ENCODE assay signal across 8 cellular contexts in genomic region chr14:100213587-100213955, GRCh38. TPM values are rescaled to one million over a fixed set of nuclear protein-coding genes. Genes with fewer than 3 reads are reported as not detected.
DNase-seq lines count a peak whose midpoint lies in the region; ATAC-seq and TF ChIP-seq lines count a peak whose summit lies in the region.

No MANE protein-coding gene starts in this region.

- no peak for ATAC-seq in heart right ventricle
- no peak for ATAC-seq in left cardiac atrium
- ATAC-seq in body of pancreas: no peak
- ATAC-seq in upper lobe of right lung: no peak

- peaks cover 26% of the 10 kb centered on the region for H3K79me1 ChIP-seq in mesenchymal stem cell (replicated peaks; ENCODE audit: low read length, poor library complexity, severe bottlenecking)

- H2BK15ac ChIP-seq in mesenchymal stem cell (ENCODE audit: low read depth, poor library complexity, severe bottlenecking): peak overlapping the region; percentile 83

- H3K27ac ChIP-seq in heart right ventricle: peak overlapping the region in 9 of 10 donors; percentile 84 to 98 (median 94)
- H3K27ac ChIP-seq in body of pancreas: peak overlapping the region in 3 of 4 donors; percentile 88 to 97 (median 96)
- no peak overlapping the region for H3K27ac ChIP-seq in mesenchymal stem cell (ENCODE audit: low read length, poor library complexity, severe bottlenecking)
- peak overlapping the region; percentile 99 for H3K27ac ChIP-seq in upper lobe of right lung

- H2AK5ac ChIP-seq in mesenchymal stem cell (ENCODE audit: low read length, severe bottlenecking): peak overlapping the region; percentile 55

- no peak overlapping the region for H3K23ac ChIP-seq in mesenchymal stem cell (ENCODE audit: low read length in 2 of 2)

- H3K9ac ChIP-seq in mesenchymal stem cell (ENCODE audit: low read length): peak overlapping the region; percentile 92

- H3K4me2 ChIP-seq in mesenchymal stem cell (ENCODE audit: low read length, poor library complexity, severe bottlenecking): peak overlapping the region; percentile 90

- 68 to 72% methylated on average over 15 of the region's 15 CpGs for WGBS in heart right ventricle, 2 donors
- 51 to 59% methylated on average over 15 of the region's 15 CpGs for WGBS in body of pancreas, 2 donors
- 88% methylated on average over 11 of the region's 15 CpGs for WGBS in mesenchymal stem cell

- DNase-seq in heart right ventricle (no peak), left cardiac atrium (no peak), body of pancreas (no peak), mesenchymal stem cell (no peak), upper lobe of right lung (no peak), activated gamma-delta T cell (lab: John Stamatoyannopoulos, UW) (no peak), cerebellar cortex (ENCODE audit: low spot score) (no peak), SW 1271 (lab: John Stamatoyannopoulos, UW) (no peak)

- no peak for TF ChIP-seq POLR2A in body of pancreas (IDR thresholded peaks at IDR 0.05)

- H2AFZ ChIP-seq in mesenchymal stem cell (ENCODE audit: low read depth, low read length): peak overlapping the region; percentile 98

- H3K4me1 ChIP-seq in heart right ventricle (peaks cover 0 to 19% (median 9%) of the 10 kb centered on the region in 9 donors), body of pancreas (peaks cover 16% of the 10 kb centered on the region), mesenchymal stem cell (ENCODE audit: control insufficient read depth, insufficient read depth, low read depth, low read length) (peaks cover 16% of the 10 kb centered on the region), upper lobe of right lung (peaks cover 8% of the 10 kb centered on the region)

- H3K36me3 ChIP-seq in heart right ventricle (no peaks in the 10 kb centered on the region), body of pancreas (replicated peaks in 1 of 2; ENCODE audit: insufficient read depth in 1 of 2, low read depth in 2 of 2) (no peaks in the 10 kb centered on the region), mesenchymal stem cell (ENCODE audit: control insufficient read depth in 1 of 2, insufficient read depth in 2 of 2, low read depth in 1 of 2, low read length in 2 of 2) (no peaks in the 10 kb centered on the region), upper lobe of right lung (no peaks in the 10 kb centered on the region)

- peak overlapping the region; percentile 83 for H2BK120ac ChIP-seq in mesenchymal stem cell (ENCODE audit: low read depth, low read length)

- no peak for TF ChIP-seq CTCF in heart right ventricle (IDR thresholded peaks at IDR 0.05)
- no peak for TF ChIP-seq CTCF in body of pancreas (IDR thresholded peaks at IDR 0.05)
- TF ChIP-seq CTCF in upper lobe of right lung (IDR thresholded peaks at IDR 0.05): no peak

- H3K18ac ChIP-seq in mesenchymal stem cell (ENCODE audit: low read depth in 1 of 2, low read length in 2 of 2): peak overlapping the region; percentile 86 to 95

- H3K9me3 ChIP-seq in heart right ventricle (no peaks in the 10 kb centered on the region), body of pancreas (no peaks in the 10 kb centered on the region), mesenchymal stem cell (ENCODE audit: control insufficient read depth, low read length) (no peaks in the 10 kb centered on the region), upper lobe of right lung (no peaks in the 10 kb centered on the region)

- H2BK12ac ChIP-seq in mesenchymal stem cell (ENCODE audit: low read length in 2 of 2): no peak overlapping the region

- peak overlapping the region; percentile 92 for H4K91ac ChIP-seq in mesenchymal stem cell (ENCODE audit: low read length)

- peak overlapping the region; percentile 99 for H4K8ac ChIP-seq in mesenchymal stem cell (ENCODE audit: low read length)

- no peak overlapping the region for H2BK5ac ChIP-seq in mesenchymal stem cell (ENCODE audit: low read depth, low read length, poor library complexity, severe bottlenecking)

- intact Hi-C loops in heart right ventricle (cut with DNase I): loop anchor here in 1 of 10 donors (5.0 kb wide), 1 partner anchor 221 kb away; no protein-coding TSS in a partner anchor
- intact Hi-C loops in left cardiac atrium (cut with DNase I): no loop called here
- intact Hi-C loops in body of pancreas (cut with DNase I): no loop called here
- intact Hi-C loops in upper lobe of right lung (cut with DNase I): no loop called here

- H3K4ac ChIP-seq in mesenchymal stem cell (ENCODE audit: low read depth in 1 of 2, low read length in 2 of 2): peak overlapping the region; percentile 54 to 94

- peak overlapping the region; percentile 52 to 91 (median 74) for H3K4me3 ChIP-seq in heart right ventricle
- peak overlapping the region; percentile 40 to 88 for H3K4me3 ChIP-seq in body of pancreas
- peak overlapping the region; percentile 80 to 83 for H3K4me3 ChIP-seq in mesenchymal stem cell (ENCODE audit: insufficient read depth in 1 of 2, low read depth in 1 of 2, low read length in 2 of 2)
- H3K4me3 ChIP-seq in upper lobe of right lung: peak overlapping the region; percentile 96

- H3K27me3 ChIP-seq in heart right ventricle (no peaks in the 10 kb centered on the region), body of pancreas (no peaks in the 10 kb centered on the region), mesenchymal stem cell (ENCODE audit: control insufficient read depth in 1 of 2, insufficient read depth in 1 of 2, low read length in 2 of 2) (no peaks in the 10 kb centered on the region), upper lobe of right lung (no peaks in the 10 kb centered on the region)

- H3K14ac ChIP-seq in mesenchymal stem cell (ENCODE audit: low read length in 2 of 2): peak overlapping the region in 1 of 2 experiments; percentile 97

RNA-seq across cellular contexts. Expression of gene YY1, which starts 25.4 kb away (rescaled TPM):
- total RNA-seq in heart right ventricle: 10 to 100 TPM; 37.4 to 58.3 (median 48.6) TPM
- 10 to 100 TPM; 17.6 to 18.4 TPM for polyA plus RNA-seq in heart right ventricle
- total RNA-seq in left cardiac atrium: 10 to 100 TPM; 41.0 to 45.7 TPM
- 10 to 100 TPM; 27.0 to 30.3 TPM for total RNA-seq in body of pancreas
- 111 TPM for polyA plus RNA-seq in mesenchymal stem cell (2013, experiment 1 of 2)
- polyA plus RNA-seq in mesenchymal stem cell (2013, experiment 2 of 2): 112 TPM
- total RNA-seq in upper lobe of right lung: 69.4 TPM

RNA-seq across cellular contexts. Expression of gene DEGS2, which starts 54.1 kb away (rescaled TPM):
- under 1 TPM in 4 of 10 donors, not detected in 6; 0.04 to 0.20 (median 0.10) TPM for total RNA-seq in heart right ventricle
- polyA plus RNA-seq in heart right ventricle: under 1 TPM in 1 of 2 donors, not detected in 1; 0.10 TPM
- under 1 TPM in 1 of 2 donors, not detected in 1; 0.18 TPM for total RNA-seq in left cardiac atrium
- total RNA-seq in body of pancreas: 10 to 100 TPM in 1 of 2 donors, 1 to 10 TPM in 1; 7.3 to 10.5 TPM
- polyA plus RNA-seq in mesenchymal stem cell (2013, experiment 1 of 2): not detected
- not detected for polyA plus RNA-seq in mesenchymal stem cell (2013, experiment 2 of 2)
- total RNA-seq in upper lobe of right lung: 1.7 TPM
